ENCODE assay signal across 8 cellular contexts in genomic region chr15:65595960-65596359, GRCh38. TPM values are rescaled to one million over a fixed set of nuclear protein-coding genes. Genes with fewer than 3 reads are reported as not detected.
A peak's percentile ranks its signal among the peaks of the same experiment; 100 is the strongest.
DNase-seq lines count a peak whose midpoint lies in the region; ATAC-seq and TF ChIP-seq lines count a peak whose summit lies in the region.

No MANE protein-coding gene starts in this region.

- intact Hi-C loops in gastrocnemius medialis (cut with DNase I; ENCODE audit: low total_unique reads): no loop called here

- no peak for TF ChIP-seq POLR2A in gastrocnemius medialis (IDR thresholded peaks at IDR 0.05)

- no peak overlapping the region for H3K4me3 ChIP-seq in BE2C (ENCODE audit: low read depth, low read length)
- no peak overlapping the region for H3K4me3 ChIP-seq in HFF-Myc (replicated peaks; ENCODE audit: low read depth, low read length)
- H3K4me3 ChIP-seq in gastrocnemius medialis: no peak overlapping the region

- H3K4me1 ChIP-seq in BE2C: no peaks in the 10 kb centered on the region
- no peaks in the 10 kb centered on the region for H3K4me1 ChIP-seq in gastrocnemius medialis

- peak; percentile 73 for TF ChIP-seq CTCF in BE2C (IDR thresholded peaks at IDR 0.05; ENCODE audit: low read depth, low read length)
- peak; percentile 28 for TF ChIP-seq CTCF in HFF-Myc (IDR thresholded peaks at IDR 0.05; ENCODE audit: low read depth, low read length, missing control alignments)
- TF ChIP-seq CTCF in VCaP (conservative IDR thresholded peaks at IDR 0.05): peak; percentile 74
- no peak for TF ChIP-seq CTCF in gastrocnemius medialis (IDR thresholded peaks at IDR 0.05 in 4 of 5, conservative IDR thresholded peaks at IDR 0.05 in 1 of 5)

- DNase-seq in BE2C: peak; percentile 46
- no peak for DNase-seq in HFF-Myc (ENCODE audit: extremely low read depth, low read depth)
- peak; percentile 43 to 81 for DNase-seq in hippocampal formation (lab: John Stamatoyannopoulos, UW)
- no peak for DNase-seq in left lobe of liver (ENCODE audit: low spot score)
- DNase-seq in retina: no peak
- no peak for DNase-seq in gastrocnemius medialis

- no peak overlapping the region for H3K27ac ChIP-seq in VCaP
- no peak overlapping the region for H3K27ac ChIP-seq in gastrocnemius medialis

- in situ Hi-C loops in gastrocnemius medialis (cut with MboI; ENCODE audit: low sequenced_read_pairs in 4 of 4): no loop called here

- H3K27me3 ChIP-seq in BE2C (no peaks in the 10 kb centered on the region), gastrocnemius medialis (no peaks in the 10 kb centered on the region)

- H3K36me3 ChIP-seq in BE2C (peaks cover 66% of the 10 kb centered on the region), gastrocnemius medialis (peaks cover 0 to 93% of the 10 kb centered on the region in 2 donors)

- no peak for ATAC-seq in left lobe of liver
- no peak for ATAC-seq in HG03280 (IDR thresholded peaks at IDR 0.05; ENCODE audit: unreplicated experiment)
- ATAC-seq in gastrocnemius medialis: no peak

- H3K9me3 ChIP-seq in BE2C (no peaks in the 10 kb centered on the region), gastrocnemius medialis (no peaks in the 10 kb centered on the region)

RNA-seq across cellular contexts. Expression of gene INTS14, which starts 15.0 kb away (rescaled TPM):
- polyA plus RNA-seq in BE2C (2012; ENCODE audit: insufficient read depth, insufficient read length, low read depth): 49.4 TPM
- total RNA-seq in left lobe of liver (14.3 TPM), gastrocnemius medialis (10 to 100 TPM; 11.9 to 20.0 (median 14.8) TPM)

RNA-seq across cellular contexts. Expression of gene SLC24A1, which starts 25.8 kb away (rescaled TPM):
- polyA plus RNA-seq in BE2C (2012; ENCODE audit: insufficient read depth, insufficient read length, low read depth): 3.8 TPM
- 5.9 TPM for total RNA-seq in left lobe of liver
- under 1 TPM; 0.41 to 0.81 (median 0.69) TPM for total RNA-seq in gastrocnemius medialis

Comparison
In these comparisons a context has a peak if more than half of its experiments do, and no peak if none do; other contexts are left out.
1. DNase-seq: peak in BE2C (single experiment) and hippocampal formation (2 of 2); none in HFF-Myc (single experiment), left lobe of liver (single experiment), retina (single experiment) and gastrocnemius medialis (0 of 2).
2. CTCF ChIP-seq: peak in BE2C (single experiment), HFF-Myc (single experiment) and VCaP (single experiment); none in gastrocnemius medialis (0 of 5).